Comparison of ENCODE assay signal across 12 cellular contexts in genomic region chr14:90491221-90491867, GRCh38.
DNase-seq lines count a peak whose midpoint lies in the region; ATAC-seq and TF ChIP-seq lines count a peak whose summit lies in the region.
"Had no signal": no experiment of that assay in that cellular context is flagged by ENCODE, and none has a peak within 500 bp of the region (broad histone marks: within the 10 kb centered on the region; RNA-seq: fewer than 3 reads in every experiment).

No MANE protein-coding gene starts in this region.

- H3K4me1 ChIP-seq in right cardiac atrium (ENCODE audit: control insufficient read depth, insufficient read depth, low read length) (peaks cover 13% of the 10 kb centered on the region), psoas muscle (no peaks in the 10 kb centered on the region)

- H3K9me3 ChIP-seq in right cardiac atrium (ENCODE audit: control insufficient read depth, low read length): no peaks in the 10 kb centered on the region
- no peaks in the 10 kb centered on the region for H3K9me3 ChIP-seq in psoas muscle

- peak; percentile 91 to 92 for ATAC-seq in right cardiac atrium
- peak; percentile 30 to 65 (median 47) for ATAC-seq in psoas muscle
- no peak for ATAC-seq in GM21381 (IDR thresholded peaks at IDR 0.05; ENCODE audit: unreplicated experiment)
- no peak for ATAC-seq in HG02610 (IDR thresholded peaks at IDR 0.05; ENCODE audit: unreplicated experiment)
- ATAC-seq: stimulated activated naive B cell treated with anti-CD40 and anti-IgM and Interleukin-4, amounts not matched to agents 10 μg/mL and 1 μg/mL and 100 μg/mL, for 72 hours had no signal

- H3K27ac ChIP-seq in right cardiac atrium (ENCODE audit: low read length): no peak overlapping the region
- H3K27ac ChIP-seq in psoas muscle: no peak overlapping the region

- WGBS in right cardiac atrium: 17% methylated on average over 9 of the region's 9 CpGs
- WGBS in psoas muscle, 3 donors: 25 to 31% (median 27%) methylated on average over 9 of the region's 9 CpGs

- intact Hi-C loops in right cardiac atrium (cut with DNase I) (no loop called here), psoas muscle (cut with DNase I) (loop anchor here in 1 of 2 donors (5.0 kb wide), 1 partner anchor 54 kb away; no protein-coding TSS in a partner anchor)

- no peak for TF ChIP-seq CTCF in psoas muscle (IDR thresholded peaks at IDR 0.05)

- H3K27me3 ChIP-seq in right cardiac atrium (ENCODE audit: control insufficient read depth, insufficient read depth): no peaks in the 10 kb centered on the region
- H3K27me3 ChIP-seq in psoas muscle (ENCODE audit: insufficient read depth in 3 of 3, low read length in 2 of 3): no peaks in the 10 kb centered on the region

- H3K36me3 ChIP-seq in psoas muscle (ENCODE audit: insufficient read depth in 1 of 2, low read depth in 1 of 2): no peaks in the 10 kb centered on the region

- DNase-seq in EH (ENCODE audit: low read depth): peak; percentile 49
- peak in 51 of 56 donors; percentile 19 to 88 (median 69) for DNase-seq in amygdala (lab: John Stamatoyannopoulos, UW)
- peak; percentile 87 to 95 (median 94) for DNase-seq in right cardiac atrium
- DNase-seq in psoas muscle: peak; percentile 73 to 83
- DNase-seq in activated CD4-positive, alpha-beta T cell treated with anti-CD3 and anti-CD28 coated beads, Interleukin-2, amount 50 U/mL, for 48 hours: no peak
- no peak for DNase-seq in KG1 (lab: John Stamatoyannopoulos, UW)
- DNase-seq: activated CD4-positive, alpha-beta T cell treated with anti-CD3 and anti-CD28 coated beads, Interleukin-2, amount 10 ng/mL, durations not matched to agents 24 days and 14 days; DND-41; NCI-H510A; stimulated activated naive B cell treated with anti-CD40 and anti-IgM and Interleukin-4, amounts not matched to agents 10 μg/mL and 1 μg/mL and 100 μg/mL, for 72 hours had no signal

- no peak overlapping the region for H3K4me3 ChIP-seq in right cardiac atrium (ENCODE audit: low read length)
- no peak overlapping the region for H3K4me3 ChIP-seq in psoas muscle

Comparison
In these comparisons a context has a peak if more than half of its experiments do, and no peak if none do; other contexts are left out.
1. DNase-seq: peak in EH (single experiment), amygdala (51 of 56), right cardiac atrium (3 of 3) and psoas muscle (2 of 2); none in activated CD4-positive, alpha-beta T cell treated with anti-CD3 and anti-CD28 coated beads, Interleukin-2, amount 50 U/mL, for 48 hours (0 of 2) and KG1 (single experiment).
2. ATAC-seq: peak in right cardiac atrium (2 of 2) and psoas muscle (4 of 4); none in GM21381 (single experiment) and HG02610 (single experiment).